In the genomic region with DNA sequence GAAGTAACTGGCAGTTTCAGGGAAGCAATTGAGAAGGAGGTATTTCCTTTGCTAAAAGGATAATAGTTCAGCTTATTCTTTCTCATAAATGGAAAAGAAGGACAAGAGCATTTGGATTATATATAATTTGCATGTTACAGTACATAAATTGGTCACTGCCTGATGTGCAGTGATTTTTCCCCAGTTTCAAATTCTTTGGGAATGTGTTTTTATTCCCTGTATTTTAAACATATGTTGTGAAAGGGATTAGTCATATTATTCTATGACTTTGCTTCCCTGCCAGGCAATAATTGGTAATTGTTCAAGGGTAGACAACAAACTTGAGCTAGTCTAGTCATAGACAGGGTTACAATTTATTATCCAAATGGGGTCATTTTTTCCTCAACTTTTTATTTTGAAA, we compare ENCODE assay signal across 25 cellular contexts.
DNase-seq lines count a peak whose midpoint lies in the region; ATAC-seq and TF ChIP-seq lines count a peak whose summit lies in the region.
"Had no signal": no experiment of that assay in that cellular context is flagged by ENCODE, and none has a peak within 500 bp of the region (broad histone marks: within the 10 kb centered on the region; RNA-seq: fewer than 3 reads in every experiment).

No MANE protein-coding gene starts in this region.

- no peaks in the 10 kb centered on the region for H3K9me3 ChIP-seq in thoracic aorta
- H3K9me3 ChIP-seq: A549, BE2C, HAP-1, SJCRH30 had no signal

- DNase-seq in EL, result peak; percentile 18
- peak; percentile 18 for DNase-seq in dermis blood vessel endothelial cell
- DNase-seq in fibroblast of the aortic adventitia (ENCODE audit: low read depth), result peak; percentile 44
- DNase-seq in thoracic aorta (ENCODE audit: low spot score), result no peak
- DNase-seq in stimulated activated CD8-positive, alpha-beta memory T cell treated with anti-CD3 and anti-CD28 coated beads, Interleukin-4, amount 100 ng/mL, for 48 hours, result no peak
- no peak for DNase-seq in NCI-H526 treated with DMSO at 0.1 percent for 48 hours (lab: John Stamatoyannopoulos, UW)
- DNase-seq in stimulated activated naive CD8-positive, alpha-beta T cell treated with anti-CD3 and anti-CD28 coated beads, Interleukin-15, Interleukin-2, amounts not matched to agents 100 U/mL and 50 U/mL, for 24 hours, result no peak
- DNase-seq: BE2C; Calu3; DMS79 treated with DMSO at 0.1 percent for 48 hours; GOT3; NCI-H1048; NCI-H1417 treated with DMSO at 0.1 percent for 48 hours; NCI-H1930; NCI-H2107; NCI-H524; NCI-H82; NK-92 treated with Interleukin-12 subunit alpha and Interleukin-12 subunit beta, amount 100 ng/mL, for 24 hours; PC-9; SJCRH30 had no signal

- no peak overlapping the region for H3K4me3 ChIP-seq in fibroblast of the aortic adventitia (ENCODE audit: low read depth, low read length)
- peak overlapping the region; percentile 41 for H3K4me3 ChIP-seq in thoracic aorta
- H3K4me3 ChIP-seq: A549, HAP-1, PC-9, SJCRH30 had no signal

- H3K36me3 ChIP-seq in thoracic aorta, result no peaks in the 10 kb centered on the region
- H3K36me3 ChIP-seq: BE2C, HAP-1, SJCRH30 had no signal

- TF ChIP-seq CTCF in fibroblast of the aortic adventitia (IDR thresholded peaks at IDR 0.05; ENCODE audit: insufficient read depth, low read length), result no peak
- TF ChIP-seq CTCF in thoracic aorta (IDR thresholded peaks at IDR 0.05), result no peak

- H3K4me1 ChIP-seq in thoracic aorta (ENCODE audit: control insufficient read depth in 1 of 2, low read depth in 2 of 2), result peaks cover 47 to 67% of the 10 kb centered on the region in 2 donors
- H3K4me1 ChIP-seq: BE2C, SJCRH30 had no signal

- ATAC-seq in thoracic aorta (ENCODE audit: insufficient number of reproducible peaks, low FRiP score, low read depth), result no peak
- no peak for ATAC-seq in HG02763 (IDR thresholded peaks at IDR 0.05; ENCODE audit: unreplicated experiment)
- ATAC-seq in stimulated activated naive CD8-positive, alpha-beta T cell treated with anti-CD3 and anti-CD28 coated beads, Interleukin-15, Interleukin-2, amounts not matched to agents 100 U/mL and 50 U/mL, for 24 hours, result no peak
- ATAC-seq: A549, Right ventricle myocardium inferior, SK-N-SH treated with all-trans-retinoic acid at 6 μM for 48 hours had no signal

- H3K27me3 ChIP-seq in thoracic aorta (replicated peaks; ENCODE audit: insufficient read depth), result no peaks in the 10 kb centered on the region
- H3K27me3 ChIP-seq: BE2C, SJCRH30 had no signal

- H3K27ac ChIP-seq in thoracic aorta, result peak overlapping the region; percentile 64 to 65
- H3K27ac ChIP-seq: A549, PC-9, SJCRH30 had no signal

Comparison
In these comparisons a context has a peak if more than half of its experiments do, and no peak if none do; other contexts are left out.
1. DNase-seq: peak in EL (single experiment), dermis blood vessel endothelial cell (single experiment) and fibroblast of the aortic adventitia (single experiment); none in thoracic aorta (single experiment), stimulated activated CD8-positive, alpha-beta memory T cell treated with anti-CD3 and anti-CD28 coated beads, Interleukin-4, amount 100 ng/mL, for 48 hours (single experiment), NCI-H526 treated with DMSO at 0.1 percent for 48 hours (single experiment) and stimulated activated naive CD8-positive, alpha-beta T cell treated with anti-CD3 and anti-CD28 coated beads, Interleukin-15, Interleukin-2, amounts not matched to agents 100 U/mL and 50 U/mL, for 24 hours (single experiment).